In genomic region chr6:804771-805170, GRCh38 we compare ENCODE assay signal across 17 cellular contexts.
DNase-seq lines count a peak whose midpoint lies in the region; ATAC-seq and TF ChIP-seq lines count a peak whose summit lies in the region.
"Had no signal": no experiment of that assay in that cellular context is flagged by ENCODE, and none has a peak within 500 bp of the region (broad histone marks: within the 10 kb centered on the region; RNA-seq: fewer than 3 reads in every experiment).

No MANE protein-coding gene starts in this region.

- no peaks in the 10 kb centered on the region for H3K4me1 Mint-ChIP-seq in activated T-cell treated with anti-CD3 and anti-CD28 coated beads, Interleukin-2, amount 50 U/mL, for 72 hours (ENCODE audit: low read depth)

- DNase-seq in cerebellum (ENCODE audit: low spot score) (peak; percentile 3), globus pallidus (ENCODE audit: low spot score) (peak; percentile 5), osteoblast (ENCODE audit: insufficient read length, low spot score, missing footprints) (peak; percentile 29), NCI-H2081 treated with DMSO at 0.1 percent for 48 hours (lab: John Stamatoyannopoulos, UW) (no peak)
- no peak for DNase-seq in activated T-cell treated with anti-CD3 and anti-CD28 coated beads, Interleukin-2, amount 50 U/mL, for 72 hours
- DNase-seq: 8988T; ACHN; Caco-2; Calu3; CD4-positive, alpha-beta T cell; CD8-positive, alpha-beta T cell; DMS79 treated with DMSO at 0.1 percent for 48 hours; GF-D8 had no signal

- no peaks in the 10 kb centered on the region for H3K36me3 ChIP-seq in osteoblast (ENCODE audit: insufficient read depth, low read length)
- H3K36me3 ChIP-seq: BLaER1 treated with 17β-estradiol and CSF1 and Interleukin-3, amounts not matched to agents 10 nM and 100 nM had no signal

- H3K4me3 Mint-ChIP-seq in activated T-cell treated with anti-CD3 and anti-CD28 coated beads, Interleukin-2, amount 50 U/mL, for 72 hours = no peak overlapping the region
- H3K4me3 Mint-ChIP-seq: B cell; CD4-positive, alpha-beta T cell; CD8-positive, alpha-beta T cell had no signal

- H4K20me1 ChIP-seq in osteoblast (ENCODE audit: insufficient read depth, low read length) = no peaks in the 10 kb centered on the region
- H4K20me1 ChIP-seq: BLaER1 treated with 17β-estradiol and CSF1 and Interleukin-3, amounts not matched to agents 10 nM and 100 nM had no signal

- H3K27me3 Mint-ChIP-seq in activated T-cell treated with anti-CD3 and anti-CD28 coated beads, Interleukin-2, amount 50 U/mL, for 72 hours (ENCODE audit: low read depth) = peaks cover 36% of the 10 kb centered on the region

- H3K4me2 ChIP-seq in osteoblast (ENCODE audit: insufficient read depth, low read length) = no peak overlapping the region
- H3K4me2 ChIP-seq: BLaER1 treated with 17β-estradiol and CSF1 and Interleukin-3, amounts not matched to agents 10 nM and 100 nM had no signal

- no peaks in the 10 kb centered on the region for H3K79me2 ChIP-seq in osteoblast (ENCODE audit: insufficient read depth, low read length)

- H3K4me3 ChIP-seq in osteoblast (ENCODE audit: insufficient read depth, low read length) = no peak overlapping the region
- H3K4me3 ChIP-seq: BLaER1 treated with 17β-estradiol and CSF1 and Interleukin-3, amounts not matched to agents 10 nM and 100 nM had no signal

- peaks cover 4% of the 10 kb centered on the region for H3K27me3 ChIP-seq in osteoblast (ENCODE audit: insufficient read depth, low read length)

- no peak for ATAC-seq in activated T-cell treated with anti-CD3 and anti-CD28 coated beads, Interleukin-2, amount 50 U/mL, for 72 hours (replicated peaks in 1 of 2)
- no peak for ATAC-seq in GM21576 (IDR thresholded peaks at IDR 0.05; ENCODE audit: unreplicated experiment)
- ATAC-seq: CD8-positive, alpha-beta T cell had no signal

- TF ChIP-seq CTCF in osteoblast (IDR thresholded peaks at IDR 0.05; ENCODE audit: extremely low read depth, low read depth, low read length) = no peak

- H3K27ac Mint-ChIP-seq in activated T-cell treated with anti-CD3 and anti-CD28 coated beads, Interleukin-2, amount 50 U/mL, for 72 hours = no peak overlapping the region
- H3K27ac Mint-ChIP-seq: B cell; CD4-positive, alpha-beta T cell; CD8-positive, alpha-beta T cell had no signal

- H3K9me3 ChIP-seq in osteoblast (ENCODE audit: low read depth, low read length) = no peaks in the 10 kb centered on the region
- H3K9me3 ChIP-seq: Caco-2 had no signal

- H3K36me3 Mint-ChIP-seq in activated T-cell treated with anti-CD3 and anti-CD28 coated beads, Interleukin-2, amount 50 U/mL, for 72 hours (ENCODE audit: insufficient read depth in 2 of 2) = no peaks in the 10 kb centered on the region
- H3K36me3 Mint-ChIP-seq: CD8-positive, alpha-beta T cell had no signal

- H3K9me3 Mint-ChIP-seq in activated T-cell treated with anti-CD3 and anti-CD28 coated beads, Interleukin-2, amount 50 U/mL, for 72 hours = no peaks in the 10 kb centered on the region
- H3K9me3 Mint-ChIP-seq: CD4-positive, alpha-beta T cell; CD8-positive, alpha-beta T cell had no signal

- H3K27ac ChIP-seq in osteoblast (ENCODE audit: low read depth, low read length) = no peak overlapping the region
- H3K27ac ChIP-seq: BLaER1 treated with 17β-estradiol and CSF1 and Interleukin-3, amounts not matched to agents 10 nM and 100 nM; C4-2B had no signal

- no peak overlapping the region for H2AFZ ChIP-seq in osteoblast (ENCODE audit: low read length)

- H3K4me1 ChIP-seq in osteoblast (ENCODE audit: insufficient read depth, low read length) = no peaks in the 10 kb centered on the region
- H3K4me1 ChIP-seq: Caco-2 had no signal

Comparison
In these comparisons a context has a peak if more than half of its experiments do, and no peak if none do; other contexts are left out.
1. DNase-seq: peak in cerebellum (single experiment), globus pallidus (single experiment) and osteoblast (single experiment); none in activated T-cell treated with anti-CD3 and anti-CD28 coated beads, Interleukin-2, amount 50 U/mL, for 72 hours (0 of 2) and NCI-H2081 treated with DMSO at 0.1 percent for 48 hours (single experiment).